26 cellular contexts compared by ENCODE assay signal in genomic region chr22:19096555-19096954, GRCh38. TPM values are rescaled to one million over a fixed set of nuclear protein-coding genes. Genes with fewer than 3 reads are reported as not detected.
"Had no signal": no experiment of that assay in that cellular context is flagged by ENCODE, and none has a peak within 500 bp of the region (broad histone marks: within the 10 kb centered on the region; RNA-seq: fewer than 3 reads in every experiment).

No MANE protein-coding gene starts in this region.

- H3K27me3 ChIP-seq: dorsolateral prefrontal cortex, esophagus muscularis mucosa, gastrocnemius medialis, heart right ventricle, neural progenitor cell, pancreas had no signal

- H3K27me3 Mint-ChIP-seq: naive thymus-derived CD8-positive, alpha-beta T cell; progenitor cell of endocrine pancreas; stimulated activated memory B cell treated with anti-CD40 and anti-IgM and Interleukin-4, amounts not matched to agents 10 μg/mL and 1 μg/mL and 100 μg/mL, for 72 hours; stimulated activated naive CD8-positive, alpha-beta T cell treated with anti-CD3 and anti-CD28 coated beads, Interleukin-15, Interleukin-2, amounts not matched to agents 100 ng/mL and 50 ng/mL, for 24 hours had no signal

- DNase-seq: cortex of kidney; dorsolateral prefrontal cortex; effector memory CD4-positive, alpha-beta T cell; gastrocnemius medialis; heart right ventricle; hypothalamus; kidney glomerular epithelial cell; mucosa of descending colon; naive thymus-derived CD8-positive, alpha-beta T cell; occipital lobe; pancreas; right cardiac atrium; stimulated activated CD4-positive, alpha-beta T cell treated with anti-CD3 and anti-CD28 coated beads, Interleukin-4, amount 100 ng/mL, for 1 hour; trophoblast cell had no signal

- ATAC-seq: gastrocnemius medialis; heart right ventricle; mucosa of descending colon; naive thymus-derived CD8-positive, alpha-beta T cell; right cardiac atrium; stimulated activated memory B cell treated with anti-CD40 and anti-IgM and Interleukin-4, amounts not matched to agents 10 μg/mL and 1 μg/mL and 100 μg/mL, for 72 hours had no signal

- H3K27ac Mint-ChIP-seq: neural progenitor cell; stimulated activated memory B cell treated with anti-CD40 and anti-IgM and Interleukin-4, amounts not matched to agents 10 μg/mL and 1 μg/mL and 100 μg/mL, for 72 hours; stimulated activated naive CD8-positive, alpha-beta T cell treated with anti-CD3 and anti-CD28 coated beads, Interleukin-15, Interleukin-2, amounts not matched to agents 100 ng/mL and 50 ng/mL, for 24 hours had no signal

- H3K9me3 Mint-ChIP-seq: naive thymus-derived CD8-positive, alpha-beta T cell; neural progenitor cell; stimulated activated memory B cell treated with anti-CD40 and anti-IgM and Interleukin-4, amounts not matched to agents 10 μg/mL and 1 μg/mL and 100 μg/mL, for 72 hours; stimulated activated naive CD8-positive, alpha-beta T cell treated with anti-CD3 and anti-CD28 coated beads, Interleukin-15, Interleukin-2, amounts not matched to agents 100 ng/mL and 50 ng/mL, for 24 hours had no signal

- H3K4me1 ChIP-seq: neural progenitor cell had no signal

- H3K9me3 ChIP-seq: esophagus muscularis mucosa, gastrocnemius medialis, heart right ventricle, mucosa of descending colon, pancreas, thoracic aorta had no signal

- H3K36me3 ChIP-seq: gastrocnemius medialis, neural progenitor cell, pancreas, thoracic aorta had no signal

- H3K4me3 Mint-ChIP-seq: neural progenitor cell; stimulated activated memory B cell treated with anti-CD40 and anti-IgM and Interleukin-4, amounts not matched to agents 10 μg/mL and 1 μg/mL and 100 μg/mL, for 72 hours; stimulated activated naive CD8-positive, alpha-beta T cell treated with anti-CD3 and anti-CD28 coated beads, Interleukin-15, Interleukin-2, amounts not matched to agents 100 ng/mL and 50 ng/mL, for 24 hours had no signal

- H3K4me3 ChIP-seq: dorsolateral prefrontal cortex, esophagus muscularis mucosa, gastrocnemius medialis, heart right ventricle, mucosa of descending colon, neural progenitor cell, pancreas, thoracic aorta had no signal

- H3K27ac ChIP-seq: epithelial cell of prostate, esophagus muscularis mucosa, gastrocnemius medialis, neural progenitor cell, thoracic aorta had no signal

RNA-seq across cellular contexts. Expression of gene TSSK2, which starts 34.6 kb away (rescaled TPM):
- total RNA-seq: esophagus muscularis mucosa; fibroblast of villous mesenchyme; lung microvascular endothelial cell; mucosa of descending colon; naive thymus-derived CD8-positive, alpha-beta T cell; occipital lobe; progenitor cell of endocrine pancreas; right cardiac atrium; subcutaneous adipose tissue; thoracic aorta; urinary bladder had no signal
- polyA plus RNA-seq: liver; naive thymus-derived CD8-positive, alpha-beta T cell had no signal

RNA-seq across cellular contexts. Expression of gene GSC2, which starts 53.5 kb away (rescaled TPM):
- total RNA-seq: esophagus muscularis mucosa; fibroblast of villous mesenchyme; gastrocnemius medialis; heart right ventricle; liver; lung microvascular endothelial cell; mucosa of descending colon; naive thymus-derived CD8-positive, alpha-beta T cell; occipital lobe; pancreas; progenitor cell of endocrine pancreas; right cardiac atrium; subcutaneous adipose tissue; thoracic aorta; urinary bladder had no signal
- polyA plus RNA-seq: heart right ventricle; liver; naive thymus-derived CD8-positive, alpha-beta T cell; pancreas; right cardiac atrium; urinary bladder had no signal
